In genomic region chr5:141875795-141876627, GRCh38 we compare ENCODE assay signal across 8 cellular contexts. TPM values are rescaled to one million over a fixed set of nuclear protein-coding genes. Genes with fewer than 3 reads are reported as not detected.
A peak's percentile ranks its signal among the peaks of the same experiment; 100 is the strongest.
DNase-seq lines count a peak whose midpoint lies in the region; ATAC-seq and TF ChIP-seq lines count a peak whose summit lies in the region.

No MANE protein-coding gene starts in this region.

- H3K4me3 Mint-ChIP-seq in progenitor cell of endocrine pancreas (ENCODE audit: low read depth): peak overlapping the region; percentile 73

- peaks cover 72% of the 10 kb centered on the region for H3K27me3 Mint-ChIP-seq in progenitor cell of endocrine pancreas

- no peak overlapping the region for H2AFZ ChIP-seq in Karpas-422 (ENCODE audit: low read length)

- no peaks in the 10 kb centered on the region for H3K36me3 ChIP-seq in H7 (replicated peaks; ENCODE audit: control insufficient read depth, insufficient read depth, low read length)
- H3K36me3 ChIP-seq in RWPE2 (ENCODE audit: low read depth): no peaks in the 10 kb centered on the region
- no peaks in the 10 kb centered on the region for H3K36me3 ChIP-seq in right atrium auricular region
- H3K36me3 ChIP-seq in Karpas-422 (ENCODE audit: insufficient read depth, low read length): no peaks in the 10 kb centered on the region

- peaks cover 3% of the 10 kb centered on the region for H3K36me3 Mint-ChIP-seq in progenitor cell of endocrine pancreas (ENCODE audit: insufficient read depth)

- no peaks in the 10 kb centered on the region for H3K9me3 Mint-ChIP-seq in progenitor cell of endocrine pancreas (ENCODE audit: low read depth)

- H3K9me3 ChIP-seq in RWPE2 (ENCODE audit: severe bottlenecking) (no peaks in the 10 kb centered on the region), right atrium auricular region (no peaks in the 10 kb centered on the region), Karpas-422 (ENCODE audit: low read length) (no peaks in the 10 kb centered on the region)

- H3K4me1 ChIP-seq in RWPE2 (ENCODE audit: insufficient read depth, poor library complexity, severe bottlenecking): peaks cover 4% of the 10 kb centered on the region
- H3K4me1 ChIP-seq in right atrium auricular region: peaks cover 0 to 74% of the 10 kb centered on the region in 2 donors
- H3K4me1 ChIP-seq in Karpas-422 (ENCODE audit: low read length): peaks cover 12% of the 10 kb centered on the region

- H3K27me3 ChIP-seq in H7 (ENCODE audit: control insufficient read depth, insufficient read depth, low read length): peaks cover 13% of the 10 kb centered on the region
- H3K27me3 ChIP-seq in RWPE2 (ENCODE audit: insufficient read depth, poor library complexity, severe bottlenecking): no peaks in the 10 kb centered on the region
- H3K27me3 ChIP-seq in right atrium auricular region: peaks cover 16 to 21% of the 10 kb centered on the region in 2 donors
- H3K27me3 ChIP-seq in Karpas-422 (ENCODE audit: low read length): no peaks in the 10 kb centered on the region

- no peaks in the 10 kb centered on the region for H3K79me2 ChIP-seq in Karpas-422 (ENCODE audit: low read length)

- H3K4me3 ChIP-seq in H7 (ENCODE audit: insufficient read depth, low read depth, low read length): peak overlapping the region; percentile 85
- H3K4me3 ChIP-seq in RWPE2 (ENCODE audit: severe bottlenecking): peak overlapping the region; percentile 75
- peak overlapping the region; percentile 60 to 77 for H3K4me3 ChIP-seq in right atrium auricular region
- no peak overlapping the region for H3K4me3 ChIP-seq in Karpas-422 (ENCODE audit: low read length)

- peak overlapping the region; percentile 5 for H3K27ac ChIP-seq in RWPE2 (ENCODE audit: poor library complexity, severe bottlenecking)
- H3K27ac ChIP-seq in right atrium auricular region: peak overlapping the region; percentile 62 to 79
- no peak overlapping the region for H3K27ac ChIP-seq in Karpas-422 (ENCODE audit: low read length)

- H3K9ac ChIP-seq in Karpas-422 (ENCODE audit: low read length): no peak overlapping the region

- ATAC-seq in RWPE2 (ENCODE audit: low read depth): peak; percentile 19
- no peak for ATAC-seq in GM21367 (IDR thresholded peaks at IDR 0.05; ENCODE audit: unreplicated experiment)
- ATAC-seq in HG03045 (IDR thresholded peaks at IDR 0.05; ENCODE audit: unreplicated experiment): no peak
- ATAC-seq in HG02870 (IDR thresholded peaks at IDR 0.05; ENCODE audit: unreplicated experiment): no peak

- H3K9me2 ChIP-seq in Karpas-422 (replicated peaks; ENCODE audit: insufficient read depth, low read length): no peaks in the 10 kb centered on the region

- TF ChIP-seq CTCF in RWPE2 (IDR thresholded peaks at IDR 0.05; ENCODE audit: poor library complexity, severe bottlenecking) (peak; percentile 5), right atrium auricular region (IDR thresholded peaks at IDR 0.05) (peak in 1 of 2 donors; percentile 15), progenitor cell of endocrine pancreas (IDR thresholded peaks at IDR 0.05; ENCODE audit: unreplicated experiment) (no peak)

- no peak overlapping the region for H3K27ac Mint-ChIP-seq in progenitor cell of endocrine pancreas

- H3K4me2 ChIP-seq in Karpas-422 (ENCODE audit: low read depth, low read length, poor library complexity, severe bottlenecking): no peak overlapping the region

- no peaks in the 10 kb centered on the region for H4K20me1 ChIP-seq in Karpas-422 (ENCODE audit: insufficient read depth, low read depth, low read length)

- peaks cover 38% of the 10 kb centered on the region for H3K4me1 Mint-ChIP-seq in progenitor cell of endocrine pancreas (ENCODE audit: low read depth)

- DNase-seq in H7: peak; percentile 88
- DNase-seq in RWPE2 (ENCODE audit: low spot score): no peak
- DNase-seq in right atrium auricular region (ENCODE audit: low spot score): no peak
- peak; percentile 34 for DNase-seq in progenitor cell of endocrine pancreas (ENCODE audit: low spot score, unreplicated experiment)
- no peak for DNase-seq in Karpas-422

RNA-seq across cellular contexts. Expression of gene PCDH1, which starts 2.2 kb away (rescaled TPM):
- 66.8 and 67.1 TPM in 2 replicates for total RNA-seq in H7 (2014; rRNA removed; shearing (Covaris generic))
- total RNA-seq in right atrium auricular region (10 to 100 TPM; 22.1 to 25.3 TPM), progenitor cell of endocrine pancreas (5.5 and 6.3 TPM in 2 replicates)
- total RNA-seq in Karpas-422 (2014; rRNA removed; shearing (Covaris generic); ENCODE audit: low replicate concordance): not detected in 2 replicates

RNA-seq across cellular contexts. Expression of gene DELE1, which starts 47.7 kb away (rescaled TPM):
- 61.7 and 83.1 TPM in 2 replicates for total RNA-seq in H7 (2014; rRNA removed; shearing (Covaris generic))
- total RNA-seq in right atrium auricular region: 10 to 100 TPM; 49.5 to 89.1 TPM
- 86.1 and 93.4 TPM in 2 replicates for total RNA-seq in progenitor cell of endocrine pancreas
- 100 and 124 TPM in 2 replicates for total RNA-seq in Karpas-422 (2014; rRNA removed; shearing (Covaris generic); ENCODE audit: low replicate concordance)

Comparison
In these comparisons a context has a peak if more than half of its experiments do, and no peak if none do; other contexts are left out.
1. DNase-seq: peak in H7 (single experiment) and progenitor cell of endocrine pancreas (single experiment); none in RWPE2 (single experiment), right atrium auricular region (single experiment) and Karpas-422 (single experiment).